In the genomic region with DNA sequence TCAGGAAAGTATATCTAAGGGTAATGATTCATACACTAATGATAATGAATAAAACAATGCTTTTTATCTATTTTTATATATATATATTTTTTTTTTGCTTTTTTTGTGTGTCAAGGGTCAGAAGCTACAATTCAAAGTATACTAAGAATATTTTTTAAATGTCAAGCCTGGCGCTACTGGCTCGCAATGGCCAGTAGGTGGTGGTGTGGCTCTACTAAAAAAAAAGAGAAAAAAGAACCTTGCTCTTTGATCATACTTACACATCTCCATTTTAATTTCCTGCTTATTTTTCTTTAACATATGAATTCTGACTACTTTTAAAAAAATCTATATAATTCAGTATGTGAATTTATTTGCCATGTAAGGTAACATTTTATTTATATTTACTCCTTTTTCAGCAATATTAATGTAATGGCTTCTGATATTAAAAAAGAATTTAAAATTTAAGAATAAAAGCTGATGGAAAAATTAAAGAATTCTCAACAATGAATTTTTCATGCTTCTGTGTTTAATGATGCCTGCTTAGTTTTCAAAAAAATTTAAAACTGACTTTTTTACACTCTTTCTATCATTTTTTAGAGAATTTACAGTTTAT, we compare ENCODE assay signal across 8 cellular contexts.
DNase-seq lines count a peak whose midpoint lies in the region; ATAC-seq, FAIRE-seq and TF ChIP-seq lines count a peak whose summit lies in the region.

No MANE protein-coding gene starts in this region.

- no peak overlapping the region for H2AFZ ChIP-seq in OCI-LY1 (ENCODE audit: low read length)

- H3F3A ChIP-seq in OCI-LY1 (ENCODE audit: insufficient read depth, low read length): no peaks in the 10 kb centered on the region

- intact Hi-C loops in vagina (cut with DNase I): loop anchor here (5.0 kb wide), 1 partner anchor 463 kb away; no protein-coding TSS in a partner anchor

- TF ChIP-seq CTCF in OCI-LY1 (IDR thresholded peaks at IDR 0.05; ENCODE audit: low read length): peak; percentile 62
- TF ChIP-seq CTCF in lung (IDR thresholded peaks at IDR 0.05; ENCODE audit: control extremely low read depth, extremely low read depth): peak; percentile 37
- peak; percentile 28 to 74 (median 50) for TF ChIP-seq CTCF in vagina (IDR thresholded peaks at IDR 0.05)

- WGBS in lung, 2 donors: 2 to 3% methylated on average over 2 of the region's 2 CpGs

- H3K9ac ChIP-seq in OCI-LY1 (ENCODE audit: low read length): no peak overlapping the region

- H3K9me3 ChIP-seq in OCI-LY1 (ENCODE audit: low read length) (no peaks in the 10 kb centered on the region), lung (ENCODE audit: control insufficient read depth in 2 of 2, insufficient read depth in 1 of 2, low read length in 1 of 2) (no peaks in the 10 kb centered on the region), vagina (no peaks in the 10 kb centered on the region)

- peak; percentile 86 for ATAC-seq in GM19351 (IDR thresholded peaks at IDR 0.05; ENCODE audit: unreplicated experiment)
- peak; percentile 75 for ATAC-seq in HG03469 (IDR thresholded peaks at IDR 0.05; ENCODE audit: unreplicated experiment)
- ATAC-seq in lung (ENCODE audit: insufficient read depth, low FRiP score): no peak

- H3K27me3 ChIP-seq in OCI-LY1 (ENCODE audit: insufficient read depth, low read length): no peaks in the 10 kb centered on the region
- no peaks in the 10 kb centered on the region for H3K27me3 ChIP-seq in lung (ENCODE audit: control insufficient read depth, insufficient read depth)
- no peaks in the 10 kb centered on the region for H3K27me3 ChIP-seq in vagina

- H3K4me1 ChIP-seq in OCI-LY1 (ENCODE audit: insufficient read depth, low read length, severe bottlenecking) (no peaks in the 10 kb centered on the region), lung (ENCODE audit: control insufficient read depth in 2 of 2, insufficient read depth in 2 of 2, low read length in 2 of 2) (no peaks in the 10 kb centered on the region), vagina (peaks cover 5% of the 10 kb centered on the region)

- H3K27ac ChIP-seq in OCI-LY1 (ENCODE audit: low read depth, low read length, poor library complexity, severe bottlenecking): no peak overlapping the region
- H3K27ac ChIP-seq in lung (ENCODE audit: low read depth in 1 of 2, low read length in 1 of 2): no peak overlapping the region
- peak overlapping the region; percentile 63 for H3K27ac ChIP-seq in vagina

- H3K4me3 ChIP-seq in OCI-LY1 (ENCODE audit: low read depth, low read length, poor library complexity, severe bottlenecking) (no peak overlapping the region), lung (no peak overlapping the region), vagina (no peak overlapping the region)

- H3K36me3 ChIP-seq in OCI-LY1 (ENCODE audit: insufficient read depth, low read length): no peaks in the 10 kb centered on the region
- no peaks in the 10 kb centered on the region for H3K36me3 ChIP-seq in lung (ENCODE audit: control insufficient read depth in 2 of 2, insufficient read depth in 2 of 2, low read length in 2 of 2)
- no peaks in the 10 kb centered on the region for H3K36me3 ChIP-seq in vagina

- no peak for FAIRE-seq in GM12892 (lab: Jason Lieb, UNC)

- H3K9me2 ChIP-seq in OCI-LY1 (ENCODE audit: low read depth, low read length): no peaks in the 10 kb centered on the region

- H3K4me2 ChIP-seq in OCI-LY1 (ENCODE audit: low read length): no peak overlapping the region

- H3K79me2 ChIP-seq in OCI-LY1 (ENCODE audit: insufficient read depth, low read length): no peaks in the 10 kb centered on the region

- H4K20me1 ChIP-seq in OCI-LY1 (ENCODE audit: insufficient read depth, low read length): no peaks in the 10 kb centered on the region

- DNase-seq in DMS53 (lab: John Stamatoyannopoulos, UW): peak; percentile 81
- DNase-seq in cerebellum (ENCODE audit: low spot score): peak; percentile 2
- no peak for DNase-seq in lung (ENCODE audit: low spot score)
- no peak for DNase-seq in vagina (ENCODE audit: extremely low spot score in 2 of 2)
- DNase-seq in GM12892 (ENCODE audit: insufficient read length): no peak

- TF ChIP-seq POLR2A in vagina (IDR thresholded peaks at IDR 0.05) (no peak), GM12892 (IDR thresholded peaks at IDR 0.05; ENCODE audit: low read depth, low read length) (no peak)

Comparison
In these comparisons a context has a peak if more than half of its experiments do, and no peak if none do; other contexts are left out.
1. DNase-seq: peak in DMS53 (single experiment) and cerebellum (single experiment); none in lung (single experiment), vagina (0 of 2) and GM12892 (single experiment).
2. Peak in every context shown above with its lines, with median percentiles within 50 percentile points of each other: CTCF ChIP-seq.